Comparison of ENCODE assay signal across 8 cellular contexts in the genomic region with DNA sequence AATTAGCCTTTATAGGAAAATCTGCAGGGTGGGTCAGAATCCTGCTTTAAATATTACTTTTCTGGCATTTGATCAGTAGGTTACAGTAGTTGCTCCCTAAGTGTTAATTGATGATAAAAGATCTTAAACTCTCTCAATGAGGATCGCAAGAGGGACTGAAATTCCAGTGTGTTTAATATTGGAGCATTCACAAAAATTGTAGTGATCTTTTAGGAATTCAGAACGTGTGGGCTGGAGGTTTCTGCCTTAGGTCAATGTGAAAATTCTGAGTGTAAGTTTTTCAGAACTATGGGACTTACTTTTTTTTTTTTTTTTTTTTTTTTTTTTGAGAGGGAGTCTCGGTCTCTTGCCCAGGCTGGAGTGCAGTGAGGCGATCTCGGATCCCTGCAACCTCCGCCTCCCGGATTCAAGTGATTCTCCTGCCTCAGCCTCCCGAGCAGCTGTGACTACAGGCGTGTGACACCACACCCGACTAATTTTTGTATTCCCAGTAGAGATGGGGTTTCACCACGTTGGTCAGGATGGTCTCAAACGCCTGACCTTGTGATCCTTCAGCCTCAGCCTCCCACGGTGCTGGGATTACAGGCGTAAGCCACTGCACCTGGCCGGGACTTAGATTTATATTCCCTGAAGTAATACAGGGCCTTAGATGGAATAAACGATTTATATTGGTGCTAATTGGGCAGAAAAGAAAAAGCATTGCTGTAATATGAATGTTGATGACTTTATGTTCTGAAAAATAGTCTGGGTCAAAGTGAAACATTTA. TPM values are rescaled to one million over a fixed set of nuclear protein-coding genes. Genes with fewer than 3 reads are reported as not detected.
DNase-seq lines count a peak whose midpoint lies in the region; ATAC-seq, FAIRE-seq and TF ChIP-seq lines count a peak whose summit lies in the region.
"Not testable (repeated sequence)": the region's sequence is repeated elsewhere in the genome, so short reads cannot be mapped to it uniquely, and the experiment has no call there.

No MANE protein-coding gene starts in this region.

- TF ChIP-seq POLR2A in K562 (conservative IDR thresholded peaks at IDR 0.05), result not testable (repeated sequence)

- not testable (repeated sequence) for H3K36me3 Mint-ChIP-seq in T-helper 2 cell treated with Interferon-gamma antibody and Interleukin-4, amounts not matched to agents 5 μg/mL and 100 μg/mL, for 36 hours (ENCODE audit: low read depth); progenitor cell of endocrine pancreas (ENCODE audit: insufficient read depth)

- peak overlapping the region; percentile 40 for H3K4me3 Mint-ChIP-seq in T-helper 2 cell treated with Interferon-gamma antibody and Interleukin-4, amounts not matched to agents 5 μg/mL and 100 μg/mL, for 36 hours
- H3K4me3 Mint-ChIP-seq in progenitor cell of endocrine pancreas (ENCODE audit: low read depth), result peak overlapping the region; percentile 91

- H3K4me1 ChIP-seq in BLaER1 (peaks cover 39% of the 10 kb centered on the region), DOHH2 (ENCODE audit: control insufficient read depth, low read length) (peaks cover 32% of the 10 kb centered on the region), K562 (replicated peaks in 1 of 2; ENCODE audit: control insufficient read depth in 2 of 2, insufficient read depth in 2 of 2, low read length in 2 of 2) (peaks cover 3 to 12% of the 10 kb centered on the region in 2 experiments; a peak in 4 of 5 replicates)

- BruUV-seq in K562 (replicated peaks; lab: Mats Ljungman, UMichigan), result not testable (repeated sequence)

- intact Hi-C loops in K562 (cut with micrococcal nuclease), result not testable (repeated sequence)

- H3F3A ChIP-seq in DOHH2 (ENCODE audit: control insufficient read depth, insufficient read depth), result not testable (repeated sequence)

- not testable (repeated sequence) for H3K9me3 Mint-ChIP-seq in T-helper 2 cell treated with Interferon-gamma antibody and Interleukin-4, amounts not matched to agents 5 μg/mL and 100 μg/mL, for 36 hours; progenitor cell of endocrine pancreas (ENCODE audit: low read depth)

- TF ChIP-seq EP300 in K562 (IDR thresholded peaks at IDR 0.05; ENCODE audit: low read length), result not testable (repeated sequence)

- H3K27ac Mint-ChIP-seq in T-helper 2 cell treated with Interferon-gamma antibody and Interleukin-4, amounts not matched to agents 5 μg/mL and 100 μg/mL, for 36 hours; progenitor cell of endocrine pancreas: not testable (repeated sequence)

- in situ Hi-C loops in K562 (cut with MboI), result not testable (repeated sequence)

- peaks cover 66% of the 10 kb centered on the region for H3K79me2 ChIP-seq in DOHH2 (ENCODE audit: control insufficient read depth, low read length)
- peaks cover 47% of the 10 kb centered on the region for H3K79me2 ChIP-seq in K562 (ENCODE audit: control insufficient read depth, insufficient read depth, low read length)

- ATAC-seq in K562, result not testable (repeated sequence)

- H3K9me2 ChIP-seq in DOHH2 (replicated peaks; ENCODE audit: control insufficient read depth, low read length), result not testable (repeated sequence)

- not testable (repeated sequence) for H3K4me3 ChIP-seq in BLaER1, K562
- peak overlapping the region; percentile 95; the same call in 1 of the 2 replicates for H3K4me3 ChIP-seq in DOHH2 (ENCODE audit: low read length)

- H3K27ac ChIP-seq in BLaER1; DOHH2 (ENCODE audit: low read depth, low read length); K562 (ENCODE audit: extremely low read depth, low read depth, low read length): not testable (repeated sequence)

- H3K4me1 Mint-ChIP-seq in T-helper 2 cell treated with Interferon-gamma antibody and Interleukin-4, amounts not matched to agents 5 μg/mL and 100 μg/mL, for 36 hours (ENCODE audit: low read depth), result peaks cover 12% of the 10 kb centered on the region
- peaks cover 55% of the 10 kb centered on the region for H3K4me1 Mint-ChIP-seq in progenitor cell of endocrine pancreas (ENCODE audit: low read depth)

- peaks cover 73% of the 10 kb centered on the region for H4K20me1 ChIP-seq in BLaER1
- H4K20me1 ChIP-seq in DOHH2 (ENCODE audit: control insufficient read depth, insufficient read depth, low read depth, low read length); K562 (replicated peaks; ENCODE audit: control insufficient read depth, insufficient read depth, low read length): not testable (repeated sequence)

- H3K9ac ChIP-seq in BLaER1; K562 (ENCODE audit: insufficient read depth in 1 of 2, low read depth in 2 of 2, low read length in 2 of 2): not testable (repeated sequence)

- not testable (repeated sequence) for H3K36me3 ChIP-seq in BLaER1; DOHH2 (ENCODE audit: control insufficient read depth, low read length); K562 (ENCODE audit: control insufficient read depth, insufficient read depth, low read length)

- 51% methylated on average over 13 of the region's 16 CpGs for WGBS in K562 (ENCODE audit: insufficient coverage, low coverage, missing lambda C conversion rate)

- not testable (repeated sequence) for H2AFZ ChIP-seq in K562 (ENCODE audit: low read depth, low read length)

- not testable (repeated sequence) for H3K27me3 ChIP-seq in BLaER1; DOHH2 (ENCODE audit: control insufficient read depth, low read length); K562 (ENCODE audit: control insufficient read depth in 2 of 2, insufficient read depth in 2 of 2, low read length in 2 of 2)

- CTCF ChIA-PET in K562 (lab: Yijun Ruan, JAX; ENCODE audit: low intra/inter-chr PET ratio), result not testable (repeated sequence)

- H3K4me2 ChIP-seq in BLaER1, result peak overlapping the region; percentile 100
- H3K4me2 ChIP-seq in DOHH2 (ENCODE audit: low read length), result peak overlapping the region; percentile 75
- H3K4me2 ChIP-seq in K562 (ENCODE audit: insufficient read depth, low read length), result 0 out of 2 replicates have a peak overlapping the region, but pooled peaks have one; percentile 83

- TF ChIP-seq CTCF in DOHH2 (IDR thresholded peaks at IDR 0.05; ENCODE audit: low read depth, low read length, poor library complexity, severe bottlenecking); K562 (IDR thresholded peaks at IDR 0.05 in 2 of 3, conservative IDR thresholded peaks at IDR 0.05 in 1 of 3; ENCODE audit: insufficient read depth in 2 of 3, low read depth in 1 of 3, low read length in 3 of 3); progenitor cell of endocrine pancreas (IDR thresholded peaks at IDR 0.05; ENCODE audit: unreplicated experiment): not testable (repeated sequence)

- not testable (repeated sequence) for H3K27me3 Mint-ChIP-seq in T-helper 2 cell treated with Interferon-gamma antibody and Interleukin-4, amounts not matched to agents 5 μg/mL and 100 μg/mL, for 36 hours (ENCODE audit: low read depth); progenitor cell of endocrine pancreas

- not testable (repeated sequence) for FAIRE-seq in K562 (lab: Jason Lieb, UNC)

- H3K9me3 ChIP-seq in BLaER1; DOHH2 (ENCODE audit: control insufficient read depth, insufficient read depth, low read length); K562 (replicated peaks; ENCODE audit: control insufficient read depth, insufficient read depth, low read depth, low read length): not testable (repeated sequence)

- not testable (repeated sequence) for TF ChIP-seq RAD21 in K562 (CRISPR knock-in tag; conservative IDR thresholded peaks at IDR 0.05 in 1 of 2, IDR thresholded peaks at IDR 0.05 in 1 of 2)

- DNase-seq in NCI-H69 (lab: John Stamatoyannopoulos, UW) (peak; percentile 36), fibroblast of peridontal ligament (ENCODE audit: extremely low read depth) (peak; percentile 26), myocyte (ENCODE audit: low read depth) (peak; percentile 58)
- not testable (repeated sequence) for DNase-seq in T-helper 2 cell treated with Interferon-gamma antibody and Interleukin-4, amounts not matched to agents 5 μg/mL and 100 μg/mL, for 36 hours (ENCODE audit: low spot score); K562 (ENCODE audit: extremely low read depth in 1 of 4, low spot score in 3 of 4); progenitor cell of endocrine pancreas (ENCODE audit: low spot score, unreplicated experiment)

- POLR2A ChIA-PET in K562 (lab: Yijun Ruan, JAX), result not testable (repeated sequence)

- not testable (repeated sequence) for H3K9me1 ChIP-seq in K562 (ENCODE audit: control insufficient read depth, insufficient read depth, low read length)

RNA-seq across cellular contexts. Expression of a gene that starts 2.3 kb away (rescaled TPM):
- 142 and 188 TPM in 2 replicates for total RNA-seq in K562 (2011; cell fraction: chromatin; rRNA removed; ENCODE audit: low replicate concordance)
- 55.9 and 62.6 TPM in 2 replicates for total RNA-seq in K562 (2011; cell fraction: nucleolus; rRNA removed)
- 96.4 and 120 TPM in 2 replicates for total RNA-seq in K562 (2011; cell fraction: nucleoplasm; rRNA removed)
- total RNA-seq in K562 (2014; rRNA removed) (48.2 and 51.0 TPM in 2 replicates), K562 (2014; rRNA removed; fragmentation: Illumina TruSeq; extraction: Trizol) (45.8 and 52.5 TPM in 2 replicates), K562 (2015; rRNA removed; fragmentation: Illumina TruSeq; extraction: Trizol) (41.5 and 45.2 TPM in 2 replicates), K562 (2021) (49.1 and 51.4 TPM in 2 replicates), myocyte (60.4 and 81.1 TPM in 2 replicates), progenitor cell of endocrine pancreas (124 and 131 TPM in 2 replicates)
- polyA plus RNA-seq in K562 (2011; rRNA removed) (95.4 and 99.6 TPM in 2 replicates), K562 (2014; fragmentation: Illumina TruSeq; extraction: Trizol) (39.2 and 44.3 TPM in 2 replicates), K562 (2014; fragmentation: Nextera tagmentation; extraction: Ambion mirVana) (1 to 10 TPM; 5.1 to 8.1 TPM), K562 (2014; rRNA removed) (48.8 and 52.8 TPM in 2 replicates)
- 34.4 and 79.5 TPM in 2 replicates for polyA plus RNA-seq in K562 (2011; cell fraction: cytosol; rRNA removed)
- 95.6 and 143 TPM in 2 replicates for polyA plus RNA-seq in K562 (2011; cell fraction: nucleus; rRNA removed)
- 41.1 and 51.5 TPM in 2 replicates for polyA plus RNA-seq in K562 (2012)
- polyA minus RNA-seq in K562 (2011; rRNA and poly(A)+ RNA removed), result 106 and 130 TPM in 2 replicates
- polyA minus RNA-seq in K562 (2011; cell fraction: cytosol; rRNA and poly(A)+ RNA removed), result 29.9 and 36.3 TPM in 2 replicates
- polyA minus RNA-seq in K562 (2011; cell fraction: nucleus; rRNA and poly(A)+ RNA removed), result 32.9 and 73.8 TPM in 2 replicates
- 64.3 TPM for polyA plus RNA-seq in myocyte (2012)

RNA-seq across cellular contexts. Expression of a gene that starts 39.9 kb away (rescaled TPM):
- total RNA-seq in K562 (2011; cell fraction: chromatin; rRNA removed; ENCODE audit: low replicate concordance), result 515 and 560 TPM in 2 replicates
- total RNA-seq in K562 (2011; cell fraction: nucleolus; rRNA removed), result 263 and 272 TPM in 2 replicates
- 230 and 262 TPM in 2 replicates for total RNA-seq in K562 (2011; cell fraction: nucleoplasm; rRNA removed)
- total RNA-seq in K562 (2014; rRNA removed) (18.8 and 22.6 TPM in 2 replicates), K562 (2014; rRNA removed; fragmentation: Illumina TruSeq; extraction: Trizol) (18.5 and 21.2 TPM in 2 replicates), K562 (2015; rRNA removed; fragmentation: Illumina TruSeq; extraction: Trizol) (22.3 and 27.2 TPM in 2 replicates), K562 (2021) (45.4 and 48.7 TPM in 2 replicates), myocyte (73.0 and 74.4 TPM in 2 replicates), progenitor cell of endocrine pancreas (208 and 215 TPM in 2 replicates)
- polyA plus RNA-seq in K562 (2011; rRNA removed) (35.9 and 49.4 TPM in 2 replicates), K562 (2014; fragmentation: Illumina TruSeq; extraction: Trizol) (27.2 and 36.1 TPM in 2 replicates), K562 (2014; fragmentation: Nextera tagmentation; extraction: Ambion mirVana) (1 to 10 TPM; 8.2 TPM), K562 (2014; rRNA removed) (38.9 and 44.7 TPM in 2 replicates)
- 24.0 and 29.8 TPM in 2 replicates for polyA plus RNA-seq in K562 (2011; cell fraction: cytosol; rRNA removed)
- 307 and 315 TPM in 2 replicates for polyA plus RNA-seq in K562 (2011; cell fraction: nucleus; rRNA removed)
- 51.9 and 71.6 TPM in 2 replicates for polyA plus RNA-seq in K562 (2012)
- polyA minus RNA-seq in K562 (2011; rRNA and poly(A)+ RNA removed), result 19.6 and 20.1 TPM in 2 replicates
- 13.3 and 14.5 TPM in 2 replicates for polyA minus RNA-seq in K562 (2011; cell fraction: cytosol; rRNA and poly(A)+ RNA removed)
- polyA minus RNA-seq in K562 (2011; cell fraction: nucleus; rRNA and poly(A)+ RNA removed), result 66.5 and 88.9 TPM in 2 replicates
- polyA plus RNA-seq in myocyte (2012), result 167 TPM
